8 cellular contexts compared by ENCODE assay signal in genomic region chr18:72762505-72763122, GRCh38.
DNase-seq lines count a peak whose midpoint lies in the region; TF ChIP-seq lines count a peak whose summit lies in the region.

No MANE protein-coding gene starts in this region.

- no peaks in the 10 kb centered on the region for H3K4me1 ChIP-seq in HEK293 (ENCODE audit: control insufficient read depth, insufficient read depth, low read length)

- H3K27ac ChIP-seq in HEK293 (ENCODE audit: extremely low read depth, low read depth, low read length), result no peak overlapping the region

- no peaks in the 10 kb centered on the region for H3K9me3 ChIP-seq in HEK293 (ENCODE audit: control insufficient read depth, insufficient read depth, low read depth, low read length)

- CTCF ChIA-PET in HEK293 (lab: Yijun Ruan, JAX), result interaction anchor here (0.7 to 2.8 kb wide), 18 partner anchors 9 to 1960 kb away, joined by 3 to 10 read pairs (median 4); no protein-coding TSS in a partner anchor

- no peaks in the 10 kb centered on the region for H3K27me3 Mint-ChIP-seq in activated CD4-positive, alpha-beta T cell treated with anti-CD3 and anti-CD28 coated beads, Interleukin-2, amount 10 ng/mL, durations not matched to agents 24 days and 14 days

- H3K4me1 Mint-ChIP-seq in activated CD4-positive, alpha-beta T cell treated with anti-CD3 and anti-CD28 coated beads, Interleukin-2, amount 10 ng/mL, durations not matched to agents 24 days and 14 days, result no peaks in the 10 kb centered on the region

- POLR2A ChIA-PET in HEK293 (lab: Yijun Ruan, JAX), result no interaction called here

- TF ChIP-seq CTCF in HEK293 (tag by site-specific recombination; IDR thresholded peaks at IDR 0.05) (no peak), fibroblast of the aortic adventitia (IDR thresholded peaks at IDR 0.05; ENCODE audit: insufficient read depth, low read length) (peak; percentile 70)

- no peak overlapping the region for H3K27ac Mint-ChIP-seq in activated CD4-positive, alpha-beta T cell treated with anti-CD3 and anti-CD28 coated beads, Interleukin-2, amount 10 ng/mL, durations not matched to agents 24 days and 14 days

- intact Hi-C loops in activated CD4-positive, alpha-beta T cell treated with anti-CD3 and anti-CD28 coated beads, Interleukin-2, amount 10 ng/mL, durations not matched to agents 24 days and 14 days (cut with micrococcal nuclease), result loop anchor here (2.0 to 5.0 kb wide), 2 partner anchors 1080 to 1790 kb away; no protein-coding TSS in a partner anchor

- H3K36me3 Mint-ChIP-seq in activated CD4-positive, alpha-beta T cell treated with anti-CD3 and anti-CD28 coated beads, Interleukin-2, amount 10 ng/mL, durations not matched to agents 24 days and 14 days (ENCODE audit: low read depth), result no peaks in the 10 kb centered on the region

- no peak overlapping the region for H3K4me3 Mint-ChIP-seq in activated CD4-positive, alpha-beta T cell treated with anti-CD3 and anti-CD28 coated beads, Interleukin-2, amount 10 ng/mL, durations not matched to agents 24 days and 14 days

- H3K4me3 ChIP-seq in HEK293 (ENCODE audit: low read depth, low read length) (no peak overlapping the region), fibroblast of the aortic adventitia (ENCODE audit: low read depth, low read length) (no peak overlapping the region)

- peak; percentile 65 for DNase-seq in activated CD4-positive, alpha-beta T cell treated with anti-CD3 and anti-CD28 coated beads, Interleukin-2, amount 10 ng/mL, durations not matched to agents 24 days and 14 days
- DNase-seq in activated CD4-positive, alpha-beta T cell treated with anti-CD3 and anti-CD28 coated beads, Interleukin-2, amount 50 U/mL, for 4 hours, result no peak
- peak; percentile 31 for DNase-seq in NCI-H1048 (lab: John Stamatoyannopoulos, UW)
- peak; percentile 59 for DNase-seq in SK-N-DZ (ENCODE audit: low spot score)
- peak; percentile 74 for DNase-seq in fibroblast of the aortic adventitia (ENCODE audit: low read depth)
- peak; percentile 58 for DNase-seq in putamen (ENCODE audit: low spot score)
- DNase-seq in activated T-cell treated with anti-CD3 and anti-CD28 coated beads, Interleukin-2, amount 50 U/mL, for 48 hours, result no peak

- no peaks in the 10 kb centered on the region for H3K36me3 ChIP-seq in HEK293 (ENCODE audit: control insufficient read depth in 2 of 2, insufficient read depth in 1 of 2, low read length in 2 of 2)

- H3K9me3 Mint-ChIP-seq in activated CD4-positive, alpha-beta T cell treated with anti-CD3 and anti-CD28 coated beads, Interleukin-2, amount 10 ng/mL, durations not matched to agents 24 days and 14 days, result no peaks in the 10 kb centered on the region

TF ChIP-seq in HEK293, 187 proteins besides CTCF, POLR2A, EP300 and RAD21:
- TF ChIP-seq ZNF654 (tag by site-specific recombination; IDR thresholded peaks at IDR 0.05; ENCODE audit: low read depth), result peak; percentile 65
- TF ChIP-seq ZNF175 (tag by site-specific recombination; IDR thresholded peaks at IDR 0.05), result no peak

Comparison
In these comparisons a context has a peak if more than half of its experiments do, and no peak if none do; other contexts are left out.
1. DNase-seq: peak in activated CD4-positive, alpha-beta T cell treated with anti-CD3 and anti-CD28 coated beads, Interleukin-2, amount 10 ng/mL, durations not matched to agents 24 days and 14 days (single experiment), NCI-H1048 (single experiment), SK-N-DZ (single experiment), fibroblast of the aortic adventitia (single experiment) and putamen (single experiment); none in activated CD4-positive, alpha-beta T cell treated with anti-CD3 and anti-CD28 coated beads, Interleukin-2, amount 50 U/mL, for 4 hours (0 of 2) and activated T-cell treated with anti-CD3 and anti-CD28 coated beads, Interleukin-2, amount 50 U/mL, for 48 hours (0 of 2).